Comparison of ENCODE assay signal across 8 cellular contexts in genomic region chr4:11765849-11766453, GRCh38.
DNase-seq lines count a peak whose midpoint lies in the region; ATAC-seq, FAIRE-seq and TF ChIP-seq lines count a peak whose summit lies in the region.

No MANE protein-coding gene starts in this region.

- H3K4me3 ChIP-seq in AG04449 (ENCODE audit: low read depth, low read length) (no peak overlapping the region), Panc1 (ENCODE audit: low read depth in 2 of 2, low read length in 2 of 2) (no peak overlapping the region), esophagus squamous epithelium (no peak overlapping the region), ovary (no peak overlapping the region)

- H3K27ac ChIP-seq in Panc1 (ENCODE audit: low read length) (no peak overlapping the region), esophagus squamous epithelium (no peak overlapping the region), ovary (no peak overlapping the region)

- no peak for TF ChIP-seq EP300 in ovary (IDR thresholded peaks at IDR 0.05)

- no peak for TF ChIP-seq POLR2A in esophagus squamous epithelium (IDR thresholded peaks at IDR 0.05)
- no peak for TF ChIP-seq POLR2A in ovary (IDR thresholded peaks at IDR 0.05)
- no peak for TF ChIP-seq POLR2A in H54 (IDR thresholded peaks at IDR 0.05; ENCODE audit: low read depth, low read length)

- no peaks in the 10 kb centered on the region for H3K27me3 ChIP-seq in Panc1 (ENCODE audit: control insufficient read depth, insufficient read depth, low read length)
- H3K27me3 ChIP-seq in esophagus squamous epithelium, result no peaks in the 10 kb centered on the region
- H3K27me3 ChIP-seq in ovary, result no peaks in the 10 kb centered on the region

- in situ Hi-C loops in Panc1 (cut with HindIII; ENCODE audit: low pct_unique_long_range_greater_than_20kb, low sequenced_read_pairs), result no loop called here

- DNase-seq in AG04449 (ENCODE audit: low read depth, low spot score), result no peak
- peak; percentile 20 for DNase-seq in GM10266 (ENCODE audit: extremely low spot score)
- DNase-seq in Panc1 (ENCODE audit: low read depth, low spot score), result peak; percentile 15
- no peak for DNase-seq in esophagus squamous epithelium (lab: John Stamatoyannopoulos, UW)
- peak in 1 of 5 donors; percentile 19 for DNase-seq in ovary
- no peak for DNase-seq in H54 (ENCODE audit: insufficient read length, low spot score)

- POLR2A ChIA-PET in AG04449 (lab: Yijun Ruan, JAX) (no interaction called here), Panc1 (lab: Charles Lee) (no interaction called here)

- no peaks in the 10 kb centered on the region for H3K4me1 ChIP-seq in Panc1 (ENCODE audit: control insufficient read depth, insufficient read depth, low read length)
- H3K4me1 ChIP-seq in esophagus squamous epithelium, result no peaks in the 10 kb centered on the region
- peaks cover 5% of the 10 kb centered on the region for H3K4me1 ChIP-seq in ovary (ENCODE audit: insufficient read depth)

- WGBS in esophagus squamous epithelium, 2 donors, result 26 to 34% methylated on average over 4 of the region's 4 CpGs
- 36 to 38% (median 37%) methylated on average over 4 of the region's 4 CpGs for WGBS in ovary, 3 donors

- BruUV-seq in Panc1 (replicated peaks; lab: Mats Ljungman, UMichigan), result no TSS peak

- ATAC-seq in HG02938 (IDR thresholded peaks at IDR 0.05; ENCODE audit: unreplicated experiment) (peak; percentile 77), Panc1 (no peak; the same call in 1 of the 2 replicates), HG03135 (IDR thresholded peaks at IDR 0.05; ENCODE audit: unreplicated experiment) (no peak)

- no peak for FAIRE-seq in H54 (lab: Jason Lieb, UNC)

- TF ChIP-seq CTCF in AG04449 (IDR thresholded peaks at IDR 0.05; ENCODE audit: insufficient read depth, low read length, missing control alignments) (peak; percentile 41), GM10266 (IDR thresholded peaks at IDR 0.05; ENCODE audit: control insufficient read depth, insufficient read depth, low read depth, missing control alignments) (peak; percentile 63), Panc1 (IDR thresholded peaks at IDR 0.05) (peak; percentile 70; the same call in 1 of the 2 replicates), esophagus squamous epithelium (IDR thresholded peaks at IDR 0.05) (peak in 5 of 6 experiments; percentile 32 to 65 (median 48)), ovary (IDR thresholded peaks at IDR 0.05) (peak in 2 of 3 donors; percentile 17 to 44)

- intact Hi-C loops in Panc1 (cut with micrococcal nuclease; ENCODE audit: unreplicated experiment), result loop anchor here (10.0 kb wide), 1 partner anchor 869 kb away; no protein-coding TSS in a partner anchor
- intact Hi-C loops in esophagus squamous epithelium (cut with DNase I), result no loop called here
- intact Hi-C loops in ovary (cut with DNase I), result no loop called here

- H3K9me3 ChIP-seq in Panc1 (ENCODE audit: control insufficient read depth, insufficient read depth, low read depth, low read length), result no peaks in the 10 kb centered on the region
- no peaks in the 10 kb centered on the region for H3K9me3 ChIP-seq in esophagus squamous epithelium
- H3K9me3 ChIP-seq in ovary, result no peaks in the 10 kb centered on the region

- CTCF ChIA-PET in AG04449 (lab: Yijun Ruan, JAX), result no interaction called here
- CTCF ChIA-PET in Panc1 (lab: Charles Lee), result interaction anchor here (0.6 kb wide), 1 partner anchor 860 kb away, joined by 3 read pairs; no protein-coding TSS in a partner anchor

- H3K36me3 ChIP-seq in Panc1 (ENCODE audit: control insufficient read depth, insufficient read depth, low read length) (no peaks in the 10 kb centered on the region), esophagus squamous epithelium (no peaks in the 10 kb centered on the region), ovary (no peaks in the 10 kb centered on the region)

Comparison
In these comparisons a context has a peak if more than half of its experiments do, and no peak if none do; other contexts are left out.
1. DNase-seq: peak in GM10266 (single experiment) and Panc1 (single experiment); none in AG04449 (single experiment), esophagus squamous epithelium (single experiment) and H54 (single experiment).
2. Peak in every context shown above with its lines, with median percentiles within 50 percentile points of each other: CTCF ChIP-seq.